In genomic region chr2:226717719-226718118, GRCh38 we compare ENCODE assay signal across 26 cellular contexts.
"Had no signal": no experiment of that assay in that cellular context is flagged by ENCODE, and none has a peak within 500 bp of the region (broad histone marks: within the 10 kb centered on the region; RNA-seq: fewer than 3 reads in every experiment).

No MANE protein-coding gene starts in this region.

- H3K27me3 ChIP-seq: pancreas, right atrium auricular region, stomach, thyroid gland, tibial nerve, upper lobe of left lung, vagina had no signal

- DNase-seq: naive thymus-derived CD4-positive, alpha-beta T cell; natural killer cell; nephron progenitor cell; nucleus accumbens; pancreas; retina; stimulated activated CD4-positive, alpha-beta T cell treated with anti-CD3 and anti-CD28 coated beads, Interleukin-15, amount 100 ng/mL, for 24 hours; stimulated activated CD4-positive, alpha-beta T cell treated with anti-CD3 and anti-CD28 coated beads, Interleukin-2, amount 100 ng/mL, for 24 hours; stimulated activated CD4-positive, alpha-beta T cell treated with anti-CD3 and anti-CD28 coated beads, Interleukin-2, amount 100 ng/mL, for 48 hours; stimulated activated CD4-positive, alpha-beta T cell treated with anti-CD3 and anti-CD28 coated beads, Interleukin-4, amount 100 ng/mL, for 24 hours; stimulated activated naive B cell treated with anti-CD40 and anti-IgM and Interleukin-4, amounts not matched to agents 10 μg/mL and 1 μg/mL and 100 μg/mL, for 72 hours; stimulated activated naive CD4-positive, alpha-beta T cell treated with Interleukin-2 at 50 U/mL for 16 hours; stomach; thyroid gland; trophoblast cell; upper lobe of left lung had no signal

- H3K27ac ChIP-seq: neutrophil, pancreas, prostate gland, right atrium auricular region, skin epidermis, stomach, thoracic aorta, thyroid gland, tibial nerve, upper lobe of left lung, vagina had no signal

- ATAC-seq: naive thymus-derived CD4-positive, alpha-beta T cell; natural killer cell; pancreas; sciatic nerve; stimulated activated effector memory CD8-positive, alpha-beta T cell treated with anti-CD3 and anti-CD28 coated beads, Interleukin-12 subunit alpha, Interleukin-12 subunit beta, amount 100 ng/mL, for 72 hours; stimulated activated naive B cell treated with anti-CD40 and anti-IgM and Interleukin-4, amounts not matched to agents 10 μg/mL and 1 μg/mL and 100 μg/mL, for 72 hours had no signal

- H3K4me1 ChIP-seq: pancreas, prostate gland, right atrium auricular region, stomach, thyroid gland, upper lobe of left lung, vagina had no signal

- FAIRE-seq: pancreas, urothelium cell line had no signal

- H3K9me3 ChIP-seq: neutrophil, pancreas, prostate gland, right atrium auricular region, stomach, thoracic aorta, thyroid gland, tibial nerve, upper lobe of left lung, vagina had no signal

- H3K4me3 ChIP-seq: pancreas, prostate gland, right atrium auricular region, skin epidermis, stomach, thoracic aorta, thyroid gland, tibial nerve, upper lobe of left lung, vagina had no signal

- H3K36me3 ChIP-seq: neutrophil, pancreas, prostate gland, right atrium auricular region, stomach, thoracic aorta, thyroid gland, tibial nerve, upper lobe of left lung, vagina had no signal
